Comparison of ENCODE assay signal across 19 cellular contexts in the genomic region with DNA sequence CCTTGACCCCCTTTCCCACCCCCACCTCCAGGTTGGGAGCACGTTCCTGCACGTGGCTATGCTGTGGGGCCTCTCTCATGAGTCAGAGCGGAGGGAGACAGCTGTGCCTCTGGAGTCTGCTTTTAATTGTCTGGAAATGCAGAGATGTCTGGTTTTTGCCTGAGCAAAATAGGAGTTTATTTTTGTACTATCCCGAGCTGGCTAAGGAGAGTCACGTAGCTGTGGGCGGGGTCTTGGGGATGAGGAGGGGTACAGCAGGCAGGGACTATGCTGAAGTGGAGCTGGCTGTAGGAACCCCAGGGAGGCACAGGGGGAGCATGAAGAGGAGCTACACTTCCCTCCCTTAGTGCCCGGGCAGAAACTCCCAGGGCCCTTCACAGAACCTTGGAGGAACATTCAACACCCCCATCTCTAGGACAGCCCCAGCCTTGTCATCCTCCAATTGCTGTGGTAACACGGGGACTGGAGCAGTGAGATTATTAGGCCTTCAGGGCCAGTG. TPM values are rescaled to one million over a fixed set of nuclear protein-coding genes. Genes with fewer than 3 reads are reported as not detected.
DNase-seq lines count a peak whose midpoint lies in the region; ATAC-seq and TF ChIP-seq lines count a peak whose summit lies in the region.
"Had no signal": no experiment of that assay in that cellular context is flagged by ENCODE, and none has a peak within 500 bp of the region (broad histone marks: within the 10 kb centered on the region; RNA-seq: fewer than 3 reads in every experiment).

No MANE protein-coding gene starts in this region.

- peak overlapping the region; percentile 68 for H3K27ac Mint-ChIP-seq in osteocyte (ENCODE audit: unreplicated experiment)
- H3K27ac Mint-ChIP-seq: activated T-helper 2 cell treated with anti-CD3 and anti-CD28 coated beads, Interferon-gamma antibody, Interleukin-2, Interleukin-4, amounts not matched to agents 10 μg/mL and 5 μg/mL and 100 μg/mL, durations not matched to agents 14 hours and 24 hours and 36 hours; natural killer cell; stimulated activated naive B cell treated with anti-CD40 and anti-IgM and Interleukin-4, amounts not matched to agents 10 μg/mL and 1 μg/mL and 100 μg/mL, for 72 hours had no signal

- H3K79me2 ChIP-seq in PC-9 (ENCODE audit: low read depth): no peaks in the 10 kb centered on the region

- CTCF ChIA-PET in PC-9 (lab: Charles Lee): interaction anchor here (0.6 kb wide), 1 partner anchor 128 kb away, joined by 3 read pairs; no protein-coding TSS in a partner anchor

- no peak overlapping the region for H2AFZ ChIP-seq in PC-9

- POLR2A ChIA-PET in PC-9 (lab: Charles Lee; ENCODE audit: unreplicated experiment): no interaction called here

- peaks cover 14% of the 10 kb centered on the region for H3K36me3 Mint-ChIP-seq in osteocyte (ENCODE audit: unreplicated experiment)
- H3K36me3 Mint-ChIP-seq: natural killer cell had no signal

- ATAC-seq in GM21528 (IDR thresholded peaks at IDR 0.05; ENCODE audit: low FRiP score, unreplicated experiment): no peak
- ATAC-seq: left lobe of liver, natural killer cell, right cardiac atrium had no signal

- TF ChIP-seq CTCF in fibroblast of mammary gland (conservative IDR thresholded peaks at IDR 0.05; ENCODE audit: control insufficient read depth, insufficient read depth, low read depth, low read length): no peak
- TF ChIP-seq CTCF in osteocyte (IDR thresholded peaks at IDR 0.05): no peak
- TF ChIP-seq CTCF in PC-9 (conservative IDR thresholded peaks at IDR 0.05): no peak

- no peaks in the 10 kb centered on the region for H3K9me2 ChIP-seq in PC-9 (ENCODE audit: insufficient read depth)

- H3K4me2 ChIP-seq in PC-9: no peak overlapping the region

- H3K27me3 Mint-ChIP-seq in osteocyte (ENCODE audit: unreplicated experiment): no peaks in the 10 kb centered on the region
- H3K27me3 Mint-ChIP-seq: CD4-positive, alpha-beta memory T cell; stimulated activated naive B cell treated with anti-CD40 and anti-IgM and Interleukin-4, amounts not matched to agents 10 μg/mL and 1 μg/mL and 100 μg/mL, for 72 hours had no signal

- no peaks in the 10 kb centered on the region for H3K9me3 Mint-ChIP-seq in osteocyte (ENCODE audit: unreplicated experiment)
- H3K9me3 Mint-ChIP-seq: activated T-helper 2 cell treated with anti-CD3 and anti-CD28 coated beads, Interferon-gamma antibody, Interleukin-2, Interleukin-4, amounts not matched to agents 10 μg/mL and 5 μg/mL and 100 μg/mL, durations not matched to agents 14 hours and 24 hours and 36 hours; CD4-positive, alpha-beta memory T cell; natural killer cell; stimulated activated naive B cell treated with anti-CD40 and anti-IgM and Interleukin-4, amounts not matched to agents 10 μg/mL and 1 μg/mL and 100 μg/mL, for 72 hours had no signal

- H3K4me1 Mint-ChIP-seq in osteocyte (ENCODE audit: unreplicated experiment): peaks cover 26% of the 10 kb centered on the region

- no peaks in the 10 kb centered on the region for H3K9me3 ChIP-seq in SJSA1 (replicated peaks)
- no peaks in the 10 kb centered on the region for H3K9me3 ChIP-seq in PC-9 (ENCODE audit: insufficient read depth, low read depth)
- H3K9me3 ChIP-seq: breast epithelium had no signal

- no peaks in the 10 kb centered on the region for H3F3A ChIP-seq in PC-9 (ENCODE audit: insufficient read depth, low read depth)

- peaks cover 9% of the 10 kb centered on the region; the same call in 1 of the 2 replicates for H3K36me3 ChIP-seq in SJSA1
- H3K36me3 ChIP-seq in PC-9 (ENCODE audit: low read depth): no peaks in the 10 kb centered on the region
- H3K36me3 ChIP-seq: breast epithelium had no signal

- H4K20me1 ChIP-seq in PC-9 (ENCODE audit: insufficient read depth): no peaks in the 10 kb centered on the region

- DNase-seq in Daoy (ENCODE audit: low read depth) (peak; percentile 58), SJSA1 (ENCODE audit: low read depth in 1 of 2, low spot score in 2 of 2) (peak in 1 of 2 experiments; percentile 24), fibroblast of mammary gland (ENCODE audit: low read depth) (peak; percentile 56), osteocyte (ENCODE audit: extremely low spot score, unreplicated experiment) (no peak), SIG-M5 treated with dmso at 0.1 percent for 504 hours (lab: John Stamatoyannopoulos, UW; ENCODE audit: unreplicated experiment) (no peak), PC-9 (no peak)
- DNase-seq in stimulated activated CD4-positive, alpha-beta T cell treated with anti-CD3 and anti-CD28 coated beads, Interleukin-15, amount 100 ng/mL, for 24 hours: no peak
- DNase-seq: activated CD4-positive, alpha-beta T cell treated with anti-CD3 and anti-CD28 coated beads, Interleukin-2, amount 50 U/mL, for 48 hours; CD4-positive, alpha-beta memory T cell; effector memory CD4-positive, alpha-beta T cell; natural killer cell; NCI-H2029; NCI-H82; stimulated activated naive B cell treated with anti-CD40 and anti-IgM and Interleukin-4, amounts not matched to agents 10 μg/mL and 1 μg/mL and 100 μg/mL, for 72 hours had no signal

- H3K4me1 ChIP-seq in SJSA1 (replicated peaks) (peaks cover 15% of the 10 kb centered on the region), PC-9 (replicated peaks; ENCODE audit: insufficient read depth) (no peaks in the 10 kb centered on the region)
- H3K4me1 ChIP-seq: breast epithelium had no signal

- no TSS peak for BruUV-seq in PC-9 (replicated peaks; lab: Mats Ljungman, UMichigan)

- intact Hi-C loops in PC-9 (cut with micrococcal nuclease; ENCODE audit: unreplicated experiment): no loop called here

- H3K27ac ChIP-seq in SJSA1 (peak overlapping the region; percentile 21; the same call in 1 of the 2 replicates), PC-9 (no peak overlapping the region)

- no peak overlapping the region for H3K4me3 Mint-ChIP-seq in osteocyte (ENCODE audit: unreplicated experiment)
- H3K4me3 Mint-ChIP-seq: CD4-positive, alpha-beta memory T cell; natural killer cell; stimulated activated naive B cell treated with anti-CD40 and anti-IgM and Interleukin-4, amounts not matched to agents 10 μg/mL and 1 μg/mL and 100 μg/mL, for 72 hours had no signal

- H3K27me3 ChIP-seq in SJSA1 (replicated peaks): no peaks in the 10 kb centered on the region
- H3K27me3 ChIP-seq in PC-9 (ENCODE audit: insufficient read depth, low read depth): no peaks in the 10 kb centered on the region
- H3K27me3 ChIP-seq: breast epithelium had no signal

- H3K4me3 ChIP-seq in SJSA1 (no peak overlapping the region), fibroblast of mammary gland (ENCODE audit: control insufficient read depth, low read depth, low read length) (no peak overlapping the region), PC-9 (no peak overlapping the region)
- H3K4me3 ChIP-seq: breast epithelium had no signal

RNA-seq across cellular contexts. Expression of gene LGALS9, which starts 44.7 kb away (rescaled TPM):
- total RNA-seq in Daoy (2014; rRNA removed; shearing (Covaris generic)): 2.2 and 4.1 TPM in 2 replicates
- total RNA-seq in SJSA1 (2014; rRNA removed; shearing (Covaris generic)): 0.50 TPM in 1 of 2 replicates, not detected in the other
- 3.1 and 4.5 TPM in 2 replicates for total RNA-seq in osteocyte
- 11.2 and 14.5 TPM in 2 replicates for total RNA-seq in PC-9 (2021)

Comparison
In these comparisons a context has a peak if more than half of its experiments do, and no peak if none do; other contexts are left out.
1. DNase-seq: peak in Daoy (single experiment) and fibroblast of mammary gland (single experiment); none in osteocyte (single experiment), SIG-M5 treated with dmso at 0.1 percent for 504 hours (single experiment), PC-9 (0 of 2) and stimulated activated CD4-positive, alpha-beta T cell treated with anti-CD3 and anti-CD28 coated beads, Interleukin-15, amount 100 ng/mL, for 24 hours (single experiment).